22 cellular contexts compared by ENCODE assay signal in genomic region chr2:11068079-11068741, GRCh38.
"Had no signal": no experiment of that assay in that cellular context is flagged by ENCODE, and none has a peak within 500 bp of the region (broad histone marks: within the 10 kb centered on the region; RNA-seq: fewer than 3 reads in every experiment).

No MANE protein-coding gene starts in this region.

- H3K27me3 ChIP-seq: cardiac muscle cell had no signal

- H3K4me2 ChIP-seq: PC-9 had no signal

- H3K36me3 ChIP-seq: cardiac muscle cell had no signal

- H3K27ac Mint-ChIP-seq: activated B cell treated with CpG ODN at 0.5 μM for 24 hours; activated CD4-positive, alpha-beta T cell treated with anti-CD3 and anti-CD28 coated beads, Interleukin-2, amount 10 ng/mL, durations not matched to agents 24 days and 14 days; activated CD8-positive, alpha-beta memory T cell treated with anti-CD3 and anti-CD28 coated beads, Interleukin-2, amount 10 ng/mL, durations not matched to agents 7 days and 5 days; activated naive CD8-positive, alpha-beta T cell; activated T-cell treated with anti-CD3 and anti-CD28 coated beads, Interleukin-2, amount 50 U/mL, for 24 hours; activated T-helper 1 cell treated with anti-CD3 and anti-CD28 coated beads, Interleukin-12 subunit alpha, Interleukin-12 subunit beta, Interleukin-2, Interleukin-4 antibody, amounts not matched to agents 30 ng/mL and 10 ng/mL and 1 ng/mL, durations not matched to agents 14 hours and 24 hours and 36 hours; brain; T-helper 17 cell had no signal

- H3K4me3 ChIP-seq: cardiac muscle cell, PC-9 had no signal

- H2AFZ ChIP-seq: PC-9 had no signal

- H3K9me3 Mint-ChIP-seq: activated CD4-positive, alpha-beta T cell treated with anti-CD3 and anti-CD28 coated beads, Interleukin-2, amount 10 ng/mL, durations not matched to agents 24 days and 14 days; activated T-helper 1 cell treated with anti-CD3 and anti-CD28 coated beads, Interleukin-12 subunit alpha, Interleukin-12 subunit beta, Interleukin-2, Interleukin-4 antibody, amounts not matched to agents 30 ng/mL and 10 ng/mL and 1 ng/mL, durations not matched to agents 14 hours and 24 hours and 36 hours had no signal

- H3K4me1 Mint-ChIP-seq: activated B cell treated with CpG ODN at 0.5 μM for 24 hours had no signal

- DNase-seq: activated B cell treated with CpG ODN at 0.5 μM for 24 hours; activated CD4-positive, alpha-beta T cell treated with anti-CD3 and anti-CD28 coated beads for 1 hour; activated CD4-positive, alpha-beta T cell treated with anti-CD3 and anti-CD28 coated beads, Interleukin-2, amount 50 U/mL, for 48 hours; activated effector memory CD4-positive, alpha-beta T cell treated with anti-CD3 and anti-CD28 coated beads, Interleukin-2, amount 50 U/mL, for 16 hours; activated naive CD4-positive, alpha-beta T cell treated with Interleukin-2 at 50 U/mL for 16 hours; activated T-cell treated with anti-CD3 and anti-CD28 coated beads, Interleukin-2, amount 50 U/mL, for 24 hours; amygdala; Kasumi-1; KBM-7; NCI-H1048; NCI-H146; NCI-H2081; PC-9; SHP77 treated with DMSO at 0.1 percent for 48 hours; T-helper 17 cell; T-helper 9 cell had no signal

- H3K36me3 Mint-ChIP-seq: activated CD8-positive, alpha-beta memory T cell treated with anti-CD3 and anti-CD28 coated beads, Interleukin-2, amount 10 ng/mL, durations not matched to agents 7 days and 5 days; brain had no signal

- H3K4me3 Mint-ChIP-seq: activated B cell treated with CpG ODN at 0.5 μM for 24 hours; activated CD4-positive, alpha-beta T cell treated with anti-CD3 and anti-CD28 coated beads, Interleukin-2, amount 10 ng/mL, durations not matched to agents 24 days and 14 days; activated CD8-positive, alpha-beta memory T cell treated with anti-CD3 and anti-CD28 coated beads, Interleukin-2, amount 10 ng/mL, durations not matched to agents 7 days and 5 days; activated naive CD8-positive, alpha-beta T cell; activated T-cell treated with anti-CD3 and anti-CD28 coated beads, Interleukin-2, amount 50 U/mL, for 24 hours; activated T-helper 1 cell treated with anti-CD3 and anti-CD28 coated beads, Interleukin-12 subunit alpha, Interleukin-12 subunit beta, Interleukin-2, Interleukin-4 antibody, amounts not matched to agents 30 ng/mL and 10 ng/mL and 1 ng/mL, durations not matched to agents 14 hours and 24 hours and 36 hours; brain; T-helper 17 cell had no signal

- H3K27ac ChIP-seq: cardiac muscle cell, PC-9 had no signal

- ATAC-seq: activated CD8-positive, alpha-beta memory T cell treated with anti-CD3 and anti-CD28 coated beads, Interleukin-2, amount 10 ng/mL, durations not matched to agents 7 days and 5 days; T-helper 17 cell had no signal
